ENCODE assay signal across 9 cellular contexts in genomic region chr10:5297466-5297865, GRCh38.
DNase-seq lines count a peak whose midpoint lies in the region; ATAC-seq and TF ChIP-seq lines count a peak whose summit lies in the region.
"Had no signal": no experiment of that assay in that cellular context is flagged by ENCODE, and none has a peak within 500 bp of the region (broad histone marks: within the 10 kb centered on the region; RNA-seq: fewer than 3 reads in every experiment).

No MANE protein-coding gene starts in this region.

- no peak for TF ChIP-seq CTCF in fibroblast of mammary gland (conservative IDR thresholded peaks at IDR 0.05; ENCODE audit: control insufficient read depth, insufficient read depth, low read depth, low read length)

- H3K4me3 Mint-ChIP-seq in activated CD4-positive, alpha-beta memory T cell treated with anti-CD3 and anti-CD28 coated beads for 36 hours = peak overlapping the region; percentile 57

- ATAC-seq in HG02840 (IDR thresholded peaks at IDR 0.05; ENCODE audit: low FRiP score, unreplicated experiment) = no peak

- H3K36me3 Mint-ChIP-seq in activated CD4-positive, alpha-beta memory T cell treated with anti-CD3 and anti-CD28 coated beads for 36 hours = peaks cover 54% of the 10 kb centered on the region

- H3K4me1 Mint-ChIP-seq in activated CD4-positive, alpha-beta memory T cell treated with anti-CD3 and anti-CD28 coated beads for 36 hours (ENCODE audit: low read depth) = peaks cover 56% of the 10 kb centered on the region

- intact Hi-C loops in activated CD4-positive, alpha-beta memory T cell treated with anti-CD3 and anti-CD28 coated beads for 36 hours (cut with micrococcal nuclease) = loop anchor here (1.0 to 10.0 kb wide), 7 partner anchors 20 to 757 kb away; partner anchors contain the start of genes GDI2, IL15RA and TASOR2

- DNase-seq in NK-92 treated with Interleukin-12 subunit alpha and Interleukin-12 subunit beta, amount 100 ng/mL, for 24 hours (lab: John Stamatoyannopoulos, UW) = peak; percentile 31
- DNase-seq in NK-92 (lab: John Stamatoyannopoulos, UW; ENCODE audit: unreplicated experiment) = no peak
- peak; percentile 69 for DNase-seq in activated CD4-positive, alpha-beta memory T cell treated with anti-CD3 and anti-CD28 coated beads for 36 hours
- peak; percentile 41 for DNase-seq in fibroblast of mammary gland (ENCODE audit: low read depth)
- DNase-seq in stimulated activated CD4-positive, alpha-beta T cell treated with anti-CD3 and anti-CD28 coated beads, Interleukin-4, amount 100 ng/mL, for 1 hour = peak; percentile 14
- DNase-seq in COLO668 (lab: John Stamatoyannopoulos, UW; ENCODE audit: unreplicated experiment) = no peak
- DNase-seq in SHP77 (lab: John Stamatoyannopoulos, UW) = no peak

- CTCF ChIA-PET in activated CD4-positive, alpha-beta memory T cell treated with anti-CD3 and anti-CD28 coated beads for 36 hours (lab: Charles Lee) = interaction anchor here (1.3 to 1.5 kb wide), 2 partner anchors 14 to 20 kb away, joined by 5 to 9 read pairs; no protein-coding TSS in a partner anchor

- H3K9me3 Mint-ChIP-seq in activated CD4-positive, alpha-beta memory T cell treated with anti-CD3 and anti-CD28 coated beads for 36 hours = no peaks in the 10 kb centered on the region

- no peaks in the 10 kb centered on the region for H3K27me3 Mint-ChIP-seq in activated CD4-positive, alpha-beta memory T cell treated with anti-CD3 and anti-CD28 coated beads for 36 hours

- H3K27ac Mint-ChIP-seq in activated CD4-positive, alpha-beta memory T cell treated with anti-CD3 and anti-CD28 coated beads for 36 hours = peak overlapping the region; percentile 95

- POLR2A ChIA-PET in activated CD4-positive, alpha-beta memory T cell treated with anti-CD3 and anti-CD28 coated beads for 36 hours (lab: Charles Lee) = interaction anchor here (1.3 kb wide), 1 partner anchor 20 kb away, joined by 5 read pairs; no protein-coding TSS in a partner anchor

- no peak overlapping the region for H3K4me3 ChIP-seq in fibroblast of mammary gland (ENCODE audit: control insufficient read depth, low read depth, low read length)
- H3K4me3 ChIP-seq: thoracic aorta had no signal

Comparison
In these comparisons a context has a peak if more than half of its experiments do, and no peak if none do; other contexts are left out.
1. DNase-seq: peak in NK-92 treated with Interleukin-12 subunit alpha and Interleukin-12 subunit beta, amount 100 ng/mL, for 24 hours (single experiment), activated CD4-positive, alpha-beta memory T cell treated with anti-CD3 and anti-CD28 coated beads for 36 hours (single experiment), fibroblast of mammary gland (single experiment) and stimulated activated CD4-positive, alpha-beta T cell treated with anti-CD3 and anti-CD28 coated beads, Interleukin-4, amount 100 ng/mL, for 1 hour (single experiment); none in NK-92 (single experiment), COLO668 (single experiment) and SHP77 (0 of 2).